In genomic region chr1:65377496-65378268, GRCh38 we compare ENCODE assay signal across 25 cellular contexts.
"Had no signal": no experiment of that assay in that cellular context is flagged by ENCODE, and none has a peak within 500 bp of the region (broad histone marks: within the 10 kb centered on the region; RNA-seq: fewer than 3 reads in every experiment).

No MANE protein-coding gene starts in this region.

- ATAC-seq: heart right ventricle; left colon; natural killer cell treated with Interleukin-12 subunit alpha and Interleukin-12 subunit beta and Interleukin-15 and Interleukin-18, amount 100 ng/mL, for 72 hours; pancreas; right cardiac atrium; stimulated activated effector memory CD8-positive, alpha-beta T cell treated with anti-CD3 and anti-CD28 coated beads, Interleukin-12 subunit alpha, Interleukin-12 subunit beta, amount 100 ng/mL, for 72 hours had no signal

- H3K9me3 ChIP-seq: heart right ventricle, left ventricle myocardium inferior, pancreas, prostate gland, sigmoid colon, spleen, suprapubic skin, tibial nerve, upper lobe of left lung, vagina had no signal

- DNase-seq: heart right ventricle; hippocampal formation; kidney; left colon; left ventricle myocardium inferior; mesendoderm; naive B cell; nucleus accumbens; pancreas; posterior cingulate gyrus; retina; right cardiac atrium; sigmoid colon; spleen; stimulated activated CD4-positive, alpha-beta T cell treated with anti-CD3 and anti-CD28 coated beads, Interleukin-4, amount 100 ng/mL, for 24 hours; stimulated activated naive CD4-positive, alpha-beta T cell; upper lobe of left lung had no signal

- H3K27me3 ChIP-seq: heart right ventricle, pancreas, sigmoid colon, spleen, suprapubic skin, tibial nerve, upper lobe of left lung, vagina had no signal

- H3K36me3 ChIP-seq: left ventricle myocardium inferior, pancreas, prostate gland, sigmoid colon, spleen, suprapubic skin, upper lobe of left lung, vagina had no signal

- H3K4me3 ChIP-seq: heart right ventricle, left ventricle myocardium inferior, lung, pancreas, prostate gland, sigmoid colon, spleen, suprapubic skin, tibial nerve, upper lobe of left lung, vagina had no signal

- H3K4me1 ChIP-seq: heart right ventricle, left ventricle myocardium inferior, pancreas, prostate gland, sigmoid colon, spleen, suprapubic skin, tibial nerve, upper lobe of left lung, vagina had no signal

- H3K27ac ChIP-seq: heart right ventricle, left ventricle myocardium inferior, pancreas, prostate gland, sigmoid colon, spleen, suprapubic skin, tibial nerve, upper lobe of left lung, vagina had no signal

- FAIRE-seq: kidney, pancreas, small intestine had no signal
